23 cellular contexts compared by ENCODE assay signal in the genomic region with DNA sequence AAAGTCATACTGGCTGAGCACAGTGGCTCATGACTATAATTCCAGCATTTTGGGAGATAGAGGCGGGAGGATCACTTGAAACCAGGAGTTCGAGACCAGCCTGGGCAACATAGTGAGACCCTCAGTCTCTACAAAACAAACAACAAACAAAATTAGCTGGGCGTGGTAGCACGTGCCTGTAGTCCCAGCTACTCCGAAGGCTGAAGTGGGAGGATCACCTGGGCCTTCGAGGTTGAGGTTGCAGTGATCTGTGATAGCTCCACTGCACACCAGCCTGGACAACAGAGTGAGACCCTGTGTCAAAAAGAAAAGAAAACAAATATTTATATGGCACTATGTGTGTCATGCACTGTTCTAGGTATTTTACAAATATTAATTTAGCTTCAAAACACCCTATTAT.
DNase-seq lines count a peak whose midpoint lies in the region; ATAC-seq, FAIRE-seq and TF ChIP-seq lines count a peak whose summit lies in the region.
"Had no signal": no experiment of that assay in that cellular context is flagged by ENCODE, and none has a peak within 500 bp of the region (broad histone marks: within the 10 kb centered on the region; RNA-seq: fewer than 3 reads in every experiment).

No MANE protein-coding gene starts in this region.

- H2AK5ac ChIP-seq in H1 (ENCODE audit: low read depth, low read length) = 0 out of 2 replicates have a peak overlapping the region, but pooled peaks have one; percentile 70

- H3K79me2 ChIP-seq in GM23338 (replicated peaks; ENCODE audit: insufficient read depth) (peaks cover 48% of the 10 kb centered on the region), H1 (ENCODE audit: control insufficient read depth in 1 of 2, insufficient read depth in 2 of 2, low read length in 2 of 2) (peaks cover 7 to 40% of the 10 kb centered on the region in 2 experiments)

- H3K27me3 Mint-ChIP-seq in GM23338 (ENCODE audit: insufficient read depth, low read depth, poor library complexity) (peaks cover 18% of the 10 kb centered on the region), HFFc6 (ENCODE audit: insufficient read depth) (peaks cover 3% of the 10 kb centered on the region)
- H3K27me3 Mint-ChIP-seq: B cell had no signal

- peaks cover 6% of the 10 kb centered on the region for H3K23me2 ChIP-seq in H1 (ENCODE audit: low read depth, low read length)

- peak overlapping the region; percentile 66; the same call in 1 of the 2 replicates for H2BK5ac ChIP-seq in H1 (ENCODE audit: low read depth, low read length)

- H3K18ac ChIP-seq in H1 (ENCODE audit: extremely low read depth, low read length) = no peak overlapping the region; the same call in 1 of the 2 replicates

- H3K4ac ChIP-seq in H1 (replicated peaks; ENCODE audit: insufficient read length, low read depth, low read length) = no peak overlapping the region

- H3K27me3 ChIP-seq in GM23338 (ENCODE audit: insufficient read depth) (no peaks in the 10 kb centered on the region), H1 (replicated peaks in 1 of 4; ENCODE audit: control insufficient read depth in 3 of 4, extremely low read depth in 1 of 4, insufficient read depth in 3 of 4, low read length in 3 of 4) (no peaks in the 10 kb centered on the region)
- H3K27me3 ChIP-seq: BLaER1 had no signal

- H3K36me3 Mint-ChIP-seq in GM23338 (ENCODE audit: low read depth) (peaks cover 25% of the 10 kb centered on the region; the same call in 2 of the 3 replicates), HFFc6 (ENCODE audit: low read depth) (peaks cover 22% of the 10 kb centered on the region)
- H3K36me3 Mint-ChIP-seq: CD4-positive, CD25-positive, alpha-beta regulatory T cell had no signal

- H3K4me2 ChIP-seq in GM23338 (no peak overlapping the region), H1 (ENCODE audit: insufficient read depth in 1 of 2, low read depth in 2 of 2, low read length in 2 of 2) (no peak overlapping the region)
- H3K4me2 ChIP-seq: BLaER1 had no signal

- no peak overlapping the region for H4K8ac ChIP-seq in H1 (ENCODE audit: extremely low read depth, insufficient read depth, low read length)

- H3K4me1 ChIP-seq in GM23338 (ENCODE audit: insufficient read depth) (peaks cover 38% of the 10 kb centered on the region), H1 (replicated peaks in 1 of 4; ENCODE audit: control insufficient read depth in 3 of 4, insufficient read depth in 4 of 4, low read length in 3 of 4) (peaks cover 4 to 12% (median 9%) of the 10 kb centered on the region in 4 experiments; a peak in 6 of 7 replicates)

- H3K56ac ChIP-seq in H1 (replicated peaks; ENCODE audit: insufficient read length, low read depth, low read length) = no peak overlapping the region

- TF ChIP-seq RAD21 in H1 (IDR thresholded peaks at IDR 0.05 in 1 of 2, conservative IDR thresholded peaks at IDR 0.05 in 1 of 2; ENCODE audit: low read depth in 2 of 2, low read length in 2 of 2) = no peak

- FAIRE-seq in H1 (lab: Jason Lieb, UNC) = no peak
- no peak for FAIRE-seq in urothelium cell line (lab: Jason Lieb, UNC)
- FAIRE-seq: A204.1, D721Med, GM12878, GM19239 had no signal

- 95% methylated on average over 6 of the region's 6 CpGs; no CpG with 5 or more reads in 1 of the 2 experiments for WGBS in H1 (ENCODE audit: extremely low coverage in 1 of 2, insufficient coverage in 1 of 2, insufficient read length in 1 of 2, insufficient replicate concordance in 2 of 2, low coverage in 1 of 2, low lambda C conversion rate in 2 of 2, missing lambda C conversion rate in 1 of 2), 2 experiments

- POLR2A ChIA-PET in H1 (lab: Charles Lee; ENCODE audit: partially characterized antibody) = interaction anchor here (0.6 to 2.1 kb wide), 7 partner anchors 11 to 112 kb away, joined by 3 to 7 read pairs (median 4); a partner anchor contains a TSS

- CTCF ChIA-PET in H1 (lab: Charles Lee; ENCODE audit: partially characterized antibody) = interaction anchor here (0.6 to 3.7 kb wide), 6 partner anchors 9 to 131 kb away, joined by 3 to 43 read pairs (median 3); a partner anchor contains a TSS

- no peaks in the 10 kb centered on the region for H3K9me2 ChIP-seq in GM23338 (ENCODE audit: insufficient read depth)

- peaks cover 41% of the 10 kb centered on the region for H3K4me1 Mint-ChIP-seq in GM23338
- H3K4me1 Mint-ChIP-seq in HFFc6 (ENCODE audit: low read depth) = peaks cover 42% of the 10 kb centered on the region
- H3K4me1 Mint-ChIP-seq: B cell; CD4-positive, CD25-positive, alpha-beta regulatory T cell had no signal

- no peak for TF ChIP-seq POLR2A in H1 (IDR thresholded peaks at IDR 0.05; ENCODE audit: control extremely low read depth in 1 of 2, low read depth in 2 of 2, low read length in 2 of 2)

- H2AFZ ChIP-seq in GM23338 (no peak overlapping the region), H1 (ENCODE audit: low read length) (no peak overlapping the region)
- H2AFZ ChIP-seq: GM23248 had no signal

- no peak overlapping the region for H4K91ac ChIP-seq in H1 (replicated peaks; ENCODE audit: insufficient read length, low read length)

- H3K4me3 ChIP-seq in GM23338 (no peak overlapping the region), H1 (ENCODE audit: extremely low read depth in 1 of 4, insufficient read depth in 2 of 4, low read depth in 3 of 4, low read length in 4 of 4) (no peak overlapping the region; a peak in 1 of 8 replicates)
- H3K4me3 ChIP-seq: BLaER1, GM12878, GM23248 had no signal

- peaks cover 2% of the 10 kb centered on the region; the same call in 1 of the 2 replicates for H3K79me1 ChIP-seq in H1 (ENCODE audit: low read depth, low read length)

- H2BK20ac ChIP-seq in H1 (ENCODE audit: low read length) = peak overlapping the region; percentile 9; the same call in 1 of the 2 replicates

- no peak overlapping the region for H3K14ac ChIP-seq in H1 (ENCODE audit: insufficient read length)

- H3K9me3 Mint-ChIP-seq in GM23338 = no peaks in the 10 kb centered on the region; the same call in 2 of the 3 replicates
- H3K9me3 Mint-ChIP-seq in HFFc6 = no peaks in the 10 kb centered on the region
- H3K9me3 Mint-ChIP-seq: CD4-positive, CD25-positive, alpha-beta regulatory T cell; CD8-positive, alpha-beta T cell had no signal

- no peaks in the 10 kb centered on the region for H3K9me3 ChIP-seq in H1 (ENCODE audit: insufficient read depth in 2 of 2, low read depth in 1 of 2, low read length in 1 of 2)
- H3K9me3 ChIP-seq: BLaER1 had no signal

- 0 out of 2 replicates have a peak overlapping the region, but pooled peaks have one; percentile 5 for H3K27ac ChIP-seq in GM23338 (ENCODE audit: low read depth)
- no peak overlapping the region for H3K27ac ChIP-seq in H1 (ENCODE audit: low read depth, low read length)
- H3K27ac ChIP-seq: 22Rv1, BLaER1, C4-2B, GM23248 had no signal

- H3K4me3 Mint-ChIP-seq in GM23338 (no peak overlapping the region), HFFc6 (no peak overlapping the region)
- H3K4me3 Mint-ChIP-seq: B cell; CD4-positive, CD25-positive, alpha-beta regulatory T cell; CD8-positive, alpha-beta T cell had no signal

- DNase-seq in GM23338 (ENCODE audit: low spot score) (no peak), HFFc6 (no peak), H1 (ENCODE audit: low read depth in 1 of 2, low spot score in 2 of 2) (no peak), H4 (ENCODE audit: low spot score) (no peak), hippocampal formation (lab: John Stamatoyannopoulos, UW) (no peak), urothelium cell line (ENCODE audit: low spot score) (no peak)
- DNase-seq: CD4-positive, CD25-positive, alpha-beta regulatory T cell; CD8-positive, alpha-beta T cell; DMS 273 treated with DMSO at 0.1 percent for 48 hours; DMS79; EL; GDM1; GM23248; H7 had no signal

- no peak overlapping the region for H2BK15ac ChIP-seq in H1 (ENCODE audit: low read length)

- no peak for TF ChIP-seq EP300 in H1 (IDR thresholded peaks at IDR 0.05; ENCODE audit: borderline replicate concordance in 1 of 2, low read depth in 2 of 2, low read length in 2 of 2)

- H3K23ac ChIP-seq in H1 (ENCODE audit: insufficient read length) = no peak overlapping the region

- no peak overlapping the region for H4K5ac ChIP-seq in H1 (ENCODE audit: insufficient read length, low read depth, low read length)

- ATAC-seq in GM23338 = no peak
- ATAC-seq: CD8-positive, alpha-beta T cell; GM12878; HCT116 had no signal

- H4K20me1 ChIP-seq in GM23338 (replicated peaks; ENCODE audit: insufficient read depth) (peaks cover 2% of the 10 kb centered on the region), H1 (replicated peaks in 1 of 2; ENCODE audit: control insufficient read depth in 1 of 2, insufficient read depth in 2 of 2, low read length in 2 of 2) (no peaks in the 10 kb centered on the region)

- H3F3A ChIP-seq in GM23338 (replicated peaks; ENCODE audit: low read depth) = peaks cover 10% of the 10 kb centered on the region

- TF ChIP-seq CTCF in GM23338 (conservative IDR thresholded peaks at IDR 0.05; ENCODE audit: low read depth in 2 of 2) = no peak
- TF ChIP-seq CTCF in HFFc6 (IDR thresholded peaks at IDR 0.05) = no peak
- TF ChIP-seq CTCF in H1 (IDR thresholded peaks at IDR 0.05; ENCODE audit: control extremely low read depth in 1 of 3, insufficient read depth in 1 of 3, low read depth in 1 of 3, low read length in 3 of 3) = no peak

- no peak overlapping the region for H2BK120ac ChIP-seq in H1 (replicated peaks; ENCODE audit: low read depth, low read length)

- H3K9ac ChIP-seq in H1 (replicated peaks in 1 of 4; ENCODE audit: extremely low read depth in 1 of 4, low read depth in 3 of 4, low read length in 3 of 4) = no peak overlapping the region
- H3K9ac ChIP-seq: BLaER1, GM23248 had no signal

- H3K36me3 ChIP-seq in GM23338 (ENCODE audit: insufficient read depth) = no peaks in the 10 kb centered on the region; the same call in 1 of the 2 replicates
- H3K36me3 ChIP-seq in H1 (ENCODE audit: control insufficient read depth in 2 of 4, insufficient read depth in 4 of 4, low read length in 3 of 4) = peaks cover 0 to 3% (median 0%) of the 10 kb centered on the region in 4 experiments; a peak in 3 of 8 replicates

- H2BK12ac ChIP-seq in H1 (ENCODE audit: low read depth, low read length) = peak overlapping the region; percentile 85; the same call in 1 of the 2 replicates

- H3K27ac Mint-ChIP-seq in GM23338 = no peak overlapping the region
- H3K27ac Mint-ChIP-seq in HFFc6 = peak overlapping the region; percentile 21; the same call in 1 of the 2 replicates
- H3K27ac Mint-ChIP-seq: B cell; CD4-positive, CD25-positive, alpha-beta regulatory T cell; CD8-positive, alpha-beta T cell had no signal

TF ChIP-seq in H1, 55 proteins besides CTCF, POLR2A, EP300 and RAD21:
- TF ChIP-seq RBBP5 (IDR thresholded peaks at IDR 0.05; ENCODE audit: borderline replicate concordance, low read depth, low read length) (no peak), KDM1A (IDR thresholded peaks at IDR 0.05; ENCODE audit: borderline replicate concordance, low read length) (0 out of 2 replicates have a peak, but pooled peaks have one; percentile 68), CHD2 (IDR thresholded peaks at IDR 0.05; ENCODE audit: low read length) (no peak), POU5F1 (IDR thresholded peaks at IDR 0.05; ENCODE audit: low read depth, low read length) (no peak), ASH2L (IDR thresholded peaks at IDR 0.05; ENCODE audit: low read length) (no peak), TEAD4 (IDR thresholded peaks at IDR 0.05; ENCODE audit: low read depth, low read length) (no peak)
